Comparison of ENCODE assay signal across 8 cellular contexts in the genomic region with DNA sequence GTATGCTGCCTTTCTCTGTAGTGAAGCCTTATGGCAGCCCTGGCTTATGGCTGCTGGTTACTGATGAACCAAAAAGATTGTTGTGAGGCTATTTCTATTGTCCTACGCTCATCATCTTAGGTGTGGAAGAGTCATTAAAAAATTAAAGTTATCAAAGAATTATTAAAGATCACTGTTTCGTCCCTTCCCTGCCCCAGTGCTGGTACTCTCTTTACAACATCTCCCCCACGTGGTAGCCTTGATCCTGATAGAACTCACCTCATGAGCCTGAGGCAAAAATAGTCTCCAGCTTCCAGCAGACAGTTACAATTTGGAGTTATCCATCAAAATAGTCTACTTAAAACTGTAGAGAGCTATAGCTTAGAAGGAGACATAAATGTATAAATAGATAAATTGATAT.
A peak's percentile ranks its signal among the peaks of the same experiment; 100 is the strongest.
DNase-seq lines count a peak whose midpoint lies in the region; ATAC-seq, FAIRE-seq and TF ChIP-seq lines count a peak whose summit lies in the region.

No MANE protein-coding gene starts in this region.

- no peaks in the 10 kb centered on the region for H3K36me3 Mint-ChIP-seq in brain

- WGBS in pancreas, 2 donors = 21 to 38% methylated on average over 3 of the region's 3 CpGs

- TF ChIP-seq CTCF in AG09309 (IDR thresholded peaks at IDR 0.05; ENCODE audit: control insufficient read depth, insufficient read depth, low read depth, low read length, missing control alignments) (peak; percentile 20), brain (conservative IDR thresholded peaks at IDR 0.05) (peak; percentile 26 to 52), pancreas (IDR thresholded peaks at IDR 0.05) (no peak)

- ATAC-seq in GM18909 (IDR thresholded peaks at IDR 0.05; ENCODE audit: poor library complexity, unreplicated experiment) (peak; percentile 62), HG03135 (IDR thresholded peaks at IDR 0.05; ENCODE audit: unreplicated experiment) (peak; percentile 46), pancreas (no peak)

- H3K4me3 ChIP-seq in AG09309 (ENCODE audit: control insufficient read depth, low read depth, low read length) (no peak overlapping the region), pancreas (no peak overlapping the region)
- H3K4me3 ChIP-seq in effector memory CD4-positive, alpha-beta T cell (ENCODE audit: insufficient read depth, low read depth, low read length, poor library complexity, severe bottlenecking) = no peak overlapping the region

- DNase-seq in AG09309 (ENCODE audit: low read depth) (no peak), pancreas (no peak)
- DNase-seq in effector memory CD4-positive, alpha-beta T cell = no peak
- no peak for DNase-seq in stimulated activated CD4-positive, alpha-beta T cell treated with anti-CD3 and anti-CD28 coated beads, Interleukin-15, amount 100 ng/mL, for 24 hours
- no peak for DNase-seq in activated CD4-positive, alpha-beta T cell treated with anti-CD3 and anti-CD28 coated beads, Interleukin-2, amount 50 U/mL, for 1 hour

- H3K27ac ChIP-seq in effector memory CD4-positive, alpha-beta T cell (ENCODE audit: insufficient read depth, low read length, poor library complexity, severe bottlenecking) = no peak overlapping the region
- H3K27ac ChIP-seq in pancreas = no peak overlapping the region

- no peaks in the 10 kb centered on the region for H3K9me3 Mint-ChIP-seq in brain

- no peaks in the 10 kb centered on the region for H3K27me3 Mint-ChIP-seq in brain

- no peak overlapping the region for H3K4me3 Mint-ChIP-seq in brain

- H3K27ac Mint-ChIP-seq in brain = no peak overlapping the region

- no peaks in the 10 kb centered on the region for H3K9me3 ChIP-seq in effector memory CD4-positive, alpha-beta T cell (ENCODE audit: control insufficient read depth, low read length)
- no peaks in the 10 kb centered on the region for H3K9me3 ChIP-seq in pancreas

- H3K36me3 ChIP-seq in effector memory CD4-positive, alpha-beta T cell (ENCODE audit: control insufficient read depth, insufficient read depth, low read length) = no peaks in the 10 kb centered on the region
- no peaks in the 10 kb centered on the region for H3K36me3 ChIP-seq in pancreas

- no peaks in the 10 kb centered on the region for H3K4me1 ChIP-seq in effector memory CD4-positive, alpha-beta T cell (ENCODE audit: control insufficient read depth, insufficient read depth, low read length, poor library complexity, severe bottlenecking)
- no peaks in the 10 kb centered on the region for H3K4me1 ChIP-seq in pancreas

- intact Hi-C loops in pancreas (cut with DNase I) = no loop called here

- no peak for FAIRE-seq in pancreas (lab: Jason Lieb, UNC)

- H3K27me3 ChIP-seq in effector memory CD4-positive, alpha-beta T cell (replicated peaks; ENCODE audit: control insufficient read depth, insufficient read depth, low read length, poor library complexity, severe bottlenecking) = no peaks in the 10 kb centered on the region
- H3K27me3 ChIP-seq in pancreas = no peaks in the 10 kb centered on the region

- H3K4me1 Mint-ChIP-seq in brain = peaks cover 33% of the 10 kb centered on the region

Comparison
In these comparisons a context has a peak if more than half of its experiments do, and no peak if none do; other contexts are left out.
1. CTCF ChIP-seq: peak in AG09309 (single experiment) and brain (2 of 2); none in pancreas (0 of 4).
2. ATAC-seq: peak in GM18909 (single experiment) and HG03135 (single experiment); none in pancreas (0 of 4).